Comparison of ENCODE assay signal across 1 cellular context in the genomic region with DNA sequence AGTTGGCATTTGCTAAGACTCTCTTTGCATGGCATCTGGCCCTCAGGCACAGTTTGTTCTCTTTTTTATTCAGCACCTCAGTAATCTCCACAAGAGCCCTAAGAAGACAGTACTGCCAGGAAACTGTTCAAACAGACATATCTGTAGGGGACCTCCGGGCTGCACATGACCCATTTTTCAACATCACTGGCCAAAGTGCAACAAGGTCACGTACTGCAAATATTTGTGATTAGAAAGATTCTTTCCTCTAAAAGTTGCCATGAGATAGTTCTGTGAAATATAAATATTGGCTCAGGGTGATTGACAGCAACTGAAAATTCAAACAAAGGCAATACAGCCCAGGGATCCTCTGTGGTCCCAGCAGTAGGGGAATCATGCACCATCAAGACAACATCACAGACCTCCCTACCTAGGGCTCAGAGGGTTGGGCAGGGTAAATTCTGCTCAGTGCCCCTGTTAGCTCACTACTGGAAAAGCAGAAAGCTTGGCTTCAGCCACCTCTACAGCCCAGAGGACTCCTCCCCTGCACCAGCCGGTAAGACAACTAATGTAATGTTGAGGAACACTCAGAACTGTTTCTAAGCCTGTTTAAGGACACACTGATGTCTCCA.
TF ChIP-seq lines count a peak whose summit lies in the region.

No MANE protein-coding gene starts in this region.

TF ChIP-seq in HepG2, 621 proteins besides CTCF, POLR2A, EP300 and RAD21 (continued from another document and continues in another):
- TF ChIP-seq, protein P1, sequence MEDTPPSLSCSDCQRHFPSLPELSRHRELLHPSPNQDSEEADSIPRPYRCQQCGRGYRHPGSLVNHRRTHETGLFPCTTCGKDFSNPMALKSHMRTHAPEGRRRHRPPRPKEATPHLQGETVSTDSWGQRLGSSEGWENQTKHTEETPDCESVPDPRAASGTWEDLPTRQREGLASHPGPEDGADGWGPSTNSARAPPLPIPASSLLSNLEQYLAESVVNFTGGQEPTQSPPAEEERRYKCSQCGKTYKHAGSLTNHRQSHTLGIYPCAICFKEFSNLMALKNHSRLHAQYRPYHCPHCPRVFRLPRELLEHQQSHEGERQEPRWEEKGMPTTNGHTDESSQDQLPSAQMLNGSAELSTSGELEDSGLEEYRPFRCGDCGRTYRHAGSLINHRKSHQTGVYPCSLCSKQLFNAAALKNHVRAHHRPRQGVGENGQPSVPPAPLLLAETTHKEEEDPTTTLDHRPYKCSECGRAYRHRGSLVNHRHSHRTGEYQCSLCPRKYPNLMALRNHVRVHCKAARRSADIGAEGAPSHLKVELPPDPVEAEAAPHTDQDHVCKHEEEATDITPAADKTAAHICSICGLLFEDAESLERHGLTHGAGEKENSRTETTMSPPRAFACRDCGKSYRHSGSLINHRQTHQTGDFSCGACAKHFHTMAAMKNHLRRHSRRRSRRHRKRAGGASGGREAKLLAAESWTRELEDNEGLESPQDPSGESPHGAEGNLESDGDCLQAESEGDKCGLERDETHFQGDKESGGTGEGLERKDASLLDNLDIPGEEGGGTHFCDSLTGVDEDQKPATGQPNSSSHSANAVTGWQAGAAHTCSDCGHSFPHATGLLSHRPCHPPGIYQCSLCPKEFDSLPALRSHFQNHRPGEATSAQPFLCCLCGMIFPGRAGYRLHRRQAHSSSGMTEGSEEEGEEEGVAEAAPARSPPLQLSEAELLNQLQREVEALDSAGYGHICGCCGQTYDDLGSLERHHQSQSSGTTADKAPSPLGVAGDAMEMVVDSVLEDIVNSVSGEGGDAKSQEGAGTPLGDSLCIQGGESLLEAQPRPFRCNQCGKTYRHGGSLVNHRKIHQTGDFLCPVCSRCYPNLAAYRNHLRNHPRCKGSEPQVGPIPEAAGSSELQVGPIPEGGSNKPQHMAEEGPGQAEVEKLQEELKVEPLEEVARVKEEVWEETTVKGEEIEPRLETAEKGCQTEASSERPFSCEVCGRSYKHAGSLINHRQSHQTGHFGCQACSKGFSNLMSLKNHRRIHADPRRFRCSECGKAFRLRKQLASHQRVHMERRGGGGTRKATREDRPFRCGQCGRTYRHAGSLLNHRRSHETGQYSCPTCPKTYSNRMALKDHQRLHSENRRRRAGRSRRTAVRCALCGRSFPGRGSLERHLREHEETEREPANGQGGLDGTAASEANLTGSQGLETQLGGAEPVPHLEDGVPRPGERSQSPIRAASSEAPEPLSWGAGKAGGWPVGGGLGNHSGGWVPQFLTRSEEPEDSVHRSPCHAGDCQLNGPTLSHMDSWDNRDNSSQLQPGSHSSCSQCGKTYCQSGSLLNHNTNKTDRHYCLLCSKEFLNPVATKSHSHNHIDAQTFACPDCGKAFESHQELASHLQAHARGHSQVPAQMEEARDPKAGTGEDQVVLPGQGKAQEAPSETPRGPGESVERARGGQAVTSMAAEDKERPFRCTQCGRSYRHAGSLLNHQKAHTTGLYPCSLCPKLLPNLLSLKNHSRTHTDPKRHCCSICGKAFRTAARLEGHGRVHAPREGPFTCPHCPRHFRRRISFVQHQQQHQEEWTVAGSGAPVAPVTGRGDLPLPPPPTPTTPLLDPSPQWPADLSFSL (CRISPR knock-in tag; IDR thresholded peaks at IDR 0.05), result 0 out of 2 replicates have a peak, but pooled peaks have one; percentile 14
- no peak for TF ChIP-seq JARID2 (CRISPR knock-in tag; IDR thresholded peaks at IDR 0.05; ENCODE audit: insufficient replicate concordance)
- TF ChIP-seq CEBPB (IDR thresholded peaks at IDR 0.05; ENCODE audit: borderline replicate concordance, low read depth, low read length), result peak; percentile 79
- TF ChIP-seq ZBTB40 (IDR thresholded peaks at IDR 0.05), result no peak
- TF ChIP-seq ZBTB40 (CRISPR knock-in tag; IDR thresholded peaks at IDR 0.05), result no peak
- TF ChIP-seq GPBP1L1 (CRISPR knock-in tag; IDR thresholded peaks at IDR 0.05), result no peak
- TF ChIP-seq IRF2 (CRISPR knock-in tag; IDR thresholded peaks at IDR 0.05), result peak; percentile 92
- no peak for TF ChIP-seq GTF3A (CRISPR knock-in tag; conservative IDR thresholded peaks at IDR 0.05)
- TF ChIP-seq, protein P2, sequence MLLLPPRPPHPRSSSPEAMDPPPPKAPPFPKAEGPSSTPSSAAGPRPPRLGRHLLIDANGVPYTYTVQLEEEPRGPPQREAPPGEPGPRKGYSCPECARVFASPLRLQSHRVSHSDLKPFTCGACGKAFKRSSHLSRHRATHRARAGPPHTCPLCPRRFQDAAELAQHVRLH (CRISPR knock-in tag; IDR thresholded peaks at IDR 0.05; ENCODE audit: borderline replicate concordance, low read depth), result peak; percentile 93
- TF ChIP-seq ZNF350 (CRISPR knock-in tag; IDR thresholded peaks at IDR 0.05; ENCODE audit: borderline replicate concordance, low read depth), result no peak; the same call in 1 of the 2 replicates
- peak; percentile 96 for TF ChIP-seq ZBTB7B (CRISPR knock-in tag; IDR thresholded peaks at IDR 0.05)
- TF ChIP-seq ZBTB26 (CRISPR knock-in tag; IDR thresholded peaks at IDR 0.05; ENCODE audit: borderline replicate concordance), result no peak
- TF ChIP-seq SP1 (IDR thresholded peaks at IDR 0.05), result no peak
- TF ChIP-seq SP1 (CRISPR knock-in tag; IDR thresholded peaks at IDR 0.05), result no peak
- no peak for TF ChIP-seq KAT2B (IDR thresholded peaks at IDR 0.05; ENCODE audit: borderline replicate concordance, low read depth, low read length)
- TF ChIP-seq, protein P3, sequence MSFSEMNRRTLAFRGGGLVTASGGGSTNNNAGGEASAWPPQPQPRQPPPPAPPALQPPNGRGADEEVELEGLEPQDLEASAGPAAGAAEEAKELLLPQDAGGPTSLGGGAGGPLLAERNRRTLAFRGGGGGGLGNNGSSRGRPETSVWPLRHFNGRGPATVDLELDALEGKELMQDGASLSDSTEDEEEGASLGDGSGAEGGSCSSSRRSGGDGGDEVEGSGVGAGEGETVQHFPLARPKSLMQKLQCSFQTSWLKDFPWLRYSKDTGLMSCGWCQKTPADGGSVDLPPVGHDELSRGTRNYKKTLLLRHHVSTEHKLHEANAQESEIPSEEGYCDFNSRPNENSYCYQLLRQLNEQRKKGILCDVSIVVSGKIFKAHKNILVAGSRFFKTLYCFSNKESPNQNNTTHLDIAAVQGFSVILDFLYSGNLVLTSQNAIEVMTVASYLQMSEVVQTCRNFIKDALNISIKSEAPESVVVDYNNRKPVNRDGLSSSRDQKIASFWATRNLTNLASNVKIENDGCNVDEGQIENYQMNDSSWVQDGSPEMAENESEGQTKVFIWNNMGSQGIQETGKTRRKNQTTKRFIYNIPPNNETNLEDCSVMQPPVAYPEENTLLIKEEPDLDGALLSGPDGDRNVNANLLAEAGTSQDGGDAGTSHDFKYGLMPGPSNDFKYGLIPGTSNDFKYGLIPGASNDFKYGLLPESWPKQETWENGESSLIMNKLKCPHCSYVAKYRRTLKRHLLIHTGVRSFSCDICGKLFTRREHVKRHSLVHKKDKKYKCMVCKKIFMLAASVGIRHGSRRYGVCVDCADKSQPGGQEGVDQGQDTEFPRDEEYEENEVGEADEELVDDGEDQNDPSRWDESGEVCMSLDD (CRISPR knock-in tag; IDR thresholded peaks at IDR 0.05; ENCODE audit: borderline replicate concordance), result peak; percentile 28; the same call in 1 of the 2 replicates
- TF ChIP-seq ZNF740 (CRISPR knock-in tag; IDR thresholded peaks at IDR 0.05), result no peak; the same call in 1 of the 2 replicates
- TF ChIP-seq E2F5 (CRISPR knock-in tag; conservative IDR thresholded peaks at IDR 0.05), result no peak
- TF ChIP-seq ZNF260 (CRISPR knock-in tag; IDR thresholded peaks at IDR 0.05; ENCODE audit: borderline replicate concordance, low read depth), result no peak
- TF ChIP-seq BRD4 (CRISPR knock-in tag; IDR thresholded peaks at IDR 0.05), result no peak
- TF ChIP-seq BRCA1 (CRISPR knock-in tag; IDR thresholded peaks at IDR 0.05), result no peak
- TF ChIP-seq NFKB2 (CRISPR knock-in tag; IDR thresholded peaks at IDR 0.05; ENCODE audit: borderline replicate concordance), result no peak
- peak; percentile 82; the same call in 1 of the 2 replicates for TF ChIP-seq CBX5 (CRISPR knock-in tag; IDR thresholded peaks at IDR 0.05; ENCODE audit: borderline replicate concordance)
- peak; percentile 85 for TF ChIP-seq ZSCAN31 (CRISPR knock-in tag; IDR thresholded peaks at IDR 0.05; ENCODE audit: low read depth)
- TF ChIP-seq PRPF4 (IDR thresholded peaks at IDR 0.05; ENCODE audit: low read depth, low read length, poor library complexity, severe bottlenecking), result no peak
- peak; percentile 49 for TF ChIP-seq PHF5A (CRISPR knock-in tag; IDR thresholded peaks at IDR 0.05; ENCODE audit: low read depth, unreplicated experiment)
- TF ChIP-seq ATF3 (CRISPR knock-in tag; IDR thresholded peaks at IDR 0.05), result peak; percentile 81
- no peak; the same call in 1 of the 2 replicates for TF ChIP-seq MXD4 (CRISPR knock-in tag; IDR thresholded peaks at IDR 0.05)
- TF ChIP-seq REXO4 (CRISPR knock-in tag; IDR thresholded peaks at IDR 0.05; ENCODE audit: borderline replicate concordance), result no peak
